Comparison of ENCODE assay signal across 18 cellular contexts in the genomic region with DNA sequence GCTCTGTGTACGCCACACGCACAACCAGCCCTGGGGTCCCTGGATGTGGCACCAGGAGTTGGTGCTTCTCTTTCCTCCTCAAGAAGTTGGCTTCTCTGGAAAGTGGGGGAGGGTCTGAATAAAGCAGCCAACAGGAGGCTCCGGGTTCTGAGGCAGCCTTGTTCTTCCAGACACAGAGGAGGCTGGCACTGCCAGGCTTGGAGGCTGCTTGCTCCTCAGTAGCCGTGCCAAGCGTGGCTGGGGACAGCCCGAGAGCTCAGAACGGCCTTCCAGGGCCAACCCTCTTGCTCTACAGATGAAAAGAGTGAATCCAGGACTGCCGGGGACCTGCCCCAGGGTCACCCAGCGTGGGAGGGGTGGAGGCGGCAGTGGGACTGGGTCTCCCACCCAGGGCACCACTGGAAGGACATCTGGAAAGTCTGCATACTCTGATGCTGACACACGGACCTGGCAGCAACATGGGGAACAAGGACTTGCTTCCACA.
DNase-seq lines count a peak whose midpoint lies in the region; ATAC-seq, FAIRE-seq and TF ChIP-seq lines count a peak whose summit lies in the region.
"Had no signal": no experiment of that assay in that cellular context is flagged by ENCODE, and none has a peak within 500 bp of the region (broad histone marks: within the 10 kb centered on the region; RNA-seq: fewer than 3 reads in every experiment).

No MANE protein-coding gene starts in this region.

- H3K4me1 ChIP-seq in keratinocyte (ENCODE audit: control insufficient read depth, extremely low read depth, insufficient read depth, low read length) (peaks cover 67% of the 10 kb centered on the region), rectal smooth muscle tissue (ENCODE audit: control insufficient read depth, insufficient read depth, low read length) (peaks cover 3% of the 10 kb centered on the region), tibial artery (peaks cover 0 to 16% (median 12%) of the 10 kb centered on the region in 4 donors)

- peak overlapping the region; percentile 5 for H3K9ac ChIP-seq in keratinocyte (ENCODE audit: control insufficient read depth, extremely low read depth, insufficient read depth, low read length)
- no peak overlapping the region for H3K9ac ChIP-seq in rectal smooth muscle tissue (ENCODE audit: low read length)

- H3K9me3 ChIP-seq in keratinocyte (ENCODE audit: control insufficient read depth, low read depth, low read length) (no peaks in the 10 kb centered on the region), tibial artery (no peaks in the 10 kb centered on the region)

- peak overlapping the region; percentile 98 for H3K27ac ChIP-seq in caudate nucleus (ENCODE audit: low read depth, low read length)
- no peak overlapping the region for H3K27ac ChIP-seq in keratinocyte (ENCODE audit: control insufficient read depth, insufficient read depth, low read length)
- peak overlapping the region; percentile 51 for H3K27ac ChIP-seq in rectal smooth muscle tissue (ENCODE audit: low read depth, low read length)
- peak overlapping the region in 1 of 2 donors; percentile 33 for H3K27ac ChIP-seq in tibial artery
- H3K27ac ChIP-seq: cardiac muscle cell had no signal

- H3K4me3 ChIP-seq in keratinocyte (ENCODE audit: control insufficient read depth in 2 of 3, extremely low read depth in 1 of 3, insufficient read depth in 2 of 3, low read depth in 1 of 3, low read length in 3 of 3) = no peak overlapping the region
- H3K4me3 ChIP-seq in rectal smooth muscle tissue (ENCODE audit: low read length) = no peak overlapping the region
- no peak overlapping the region for H3K4me3 ChIP-seq in tibial artery
- H3K4me3 ChIP-seq: cardiac muscle cell, GM12878 had no signal

- no peaks in the 10 kb centered on the region for H3K9me1 ChIP-seq in keratinocyte (ENCODE audit: control insufficient read depth, extremely low read depth, insufficient read depth, low read length)

- peak overlapping the region; percentile 11 for H3K4me2 ChIP-seq in keratinocyte (ENCODE audit: control insufficient read depth, extremely low read depth, insufficient read depth, low read depth, low read length)

- intact Hi-C loops in tibial artery (cut with DNase I; ENCODE audit: low total_unique reads) = no loop called here

- FAIRE-seq in keratinocyte (lab: Jason Lieb, UNC) (no peak), GM12891 (lab: Jason Lieb, UNC) (no peak)
- FAIRE-seq: endometrium, GM12878, TTC549 had no signal

- no peak for TF ChIP-seq POLR2A in GM12891 (IDR thresholded peaks at IDR 0.05; ENCODE audit: low read depth, low read length)

- H4K20me1 ChIP-seq in keratinocyte (ENCODE audit: control insufficient read depth, extremely low read depth, insufficient read depth, low read length) = no peaks in the 10 kb centered on the region

- no peaks in the 10 kb centered on the region for H3K27me3 ChIP-seq in keratinocyte (ENCODE audit: control insufficient read depth, extremely low read depth, insufficient read depth, low read length)
- no peaks in the 10 kb centered on the region for H3K27me3 ChIP-seq in rectal smooth muscle tissue (ENCODE audit: control insufficient read depth, insufficient read depth, low read length)
- no peaks in the 10 kb centered on the region for H3K27me3 ChIP-seq in tibial artery
- H3K27me3 ChIP-seq: cardiac muscle cell had no signal

- dilution Hi-C loops in keratinocyte (cut with MboI; ENCODE audit: extremely low pct_ligation_motif_present, low sequenced_read_pairs) = no loop called here

- no peaks in the 10 kb centered on the region for H3K79me2 ChIP-seq in keratinocyte (ENCODE audit: control insufficient read depth, insufficient read depth, low read length)

- no peak for ATAC-seq in GM21737 (IDR thresholded peaks at IDR 0.05; ENCODE audit: unreplicated experiment)
- ATAC-seq: activated T-cell treated with anti-CD3 and anti-CD28 coated beads, Interleukin-2, amount 50 U/mL, for 4 hours had no signal

- H3K36me3 ChIP-seq in keratinocyte (ENCODE audit: control insufficient read depth in 2 of 2, extremely low read depth in 1 of 2, insufficient read depth in 2 of 2, low read length in 2 of 2) (no peaks in the 10 kb centered on the region), rectal smooth muscle tissue (ENCODE audit: control insufficient read depth, insufficient read depth, low read length) (no peaks in the 10 kb centered on the region), tibial artery (no peaks in the 10 kb centered on the region)
- H3K36me3 ChIP-seq: cardiac muscle cell had no signal

- DNase-seq in C1 segment of cervical spinal cord (lab: John Stamatoyannopoulos, UW) = peak in 13 of 14 donors; percentile 43 to 93 (median 87)
- DNase-seq in caudate nucleus (lab: John Stamatoyannopoulos, UW) = peak in 59 of 61 donors; percentile 54 to 97 (median 89)
- DNase-seq in keratinocyte (ENCODE audit: low read depth, low spot score) = no peak
- no peak for DNase-seq in GM12891 (ENCODE audit: insufficient read length, low spot score)
- DNase-seq in DMS79 treated with DMSO at 0.1 percent for 48 hours (lab: John Stamatoyannopoulos, UW) = no peak
- no peak for DNase-seq in tibial artery
- DNase-seq: activated CD4-positive, alpha-beta T cell treated with anti-CD3 and anti-CD28 coated beads, Interleukin-2, amount 50 U/mL, for 4 hours; activated naive CD8-positive, alpha-beta T cell treated with anti-CD3 and anti-CD28 coated beads for 36 hours; activated T-cell treated with anti-CD3 and anti-CD28 coated beads, Interleukin-2, amount 50 U/mL, for 4 hours; CD8-positive, alpha-beta memory T cell; IMR-90; MV-4-11 had no signal

- H2AFZ ChIP-seq in keratinocyte (ENCODE audit: control insufficient read depth, low read length) = no peak overlapping the region

- TF ChIP-seq CTCF in keratinocyte (optimal IDR thresholded peaks at IDR 0.05 in 1 of 3, IDR thresholded peaks at IDR 0.05 in 1 of 3, conservative IDR thresholded peaks at IDR 0.05 in 1 of 3; ENCODE audit: extremely low read depth in 1 of 3, insufficient read depth in 2 of 3, low read length in 3 of 3) = no peak
- no peak for TF ChIP-seq CTCF in tibial artery (IDR thresholded peaks at IDR 0.05)

TF ChIP-seq in GM12891, 5 proteins besides CTCF, POLR2A, EP300 and RAD21:
- no peak for TF ChIP-seq PAX5 (IDR thresholded peaks at IDR 0.05; ENCODE audit: insufficient read depth, low read length, severe bottlenecking)
- TF ChIP-seq POLR2AphosphoS5 (IDR thresholded peaks at IDR 0.05; ENCODE audit: low read depth, low read length) = no peak
- TF ChIP-seq POU2F2 (IDR thresholded peaks at IDR 0.05; ENCODE audit: low read depth, low read length) = no peak
- TF ChIP-seq SPI1 (IDR thresholded peaks at IDR 0.05; ENCODE audit: low read depth, low read length) = no peak
- no peak for TF ChIP-seq TAF1 (IDR thresholded peaks at IDR 0.05; ENCODE audit: low read depth, low read length)
TF ChIP-seq in GM12891: peak in this region for 0.

Comparison
In these comparisons a context has a peak if more than half of its experiments do, and no peak if none do; other contexts are left out.
1. DNase-seq: peak in C1 segment of cervical spinal cord (13 of 14) and caudate nucleus (59 of 61); none in keratinocyte (single experiment), GM12891 (single experiment), DMS79 treated with DMSO at 0.1 percent for 48 hours (single experiment) and tibial artery (0 of 2).